ENCODE assay signal across 16 cellular contexts in genomic region chr2:9789371-9789770, GRCh38. TPM values are rescaled to one million over a fixed set of nuclear protein-coding genes. Genes with fewer than 3 reads are reported as not detected.
DNase-seq lines count a peak whose midpoint lies in the region; ATAC-seq and TF ChIP-seq lines count a peak whose summit lies in the region.
"Had no signal": no experiment of that assay in that cellular context is flagged by ENCODE, and none has a peak within 500 bp of the region (broad histone marks: within the 10 kb centered on the region; RNA-seq: fewer than 3 reads in every experiment).

No MANE protein-coding gene starts in this region.

- no peaks in the 10 kb centered on the region for H3K27me3 Mint-ChIP-seq in effector memory CD8-positive, alpha-beta T cell

- no peak overlapping the region for H3K4me3 Mint-ChIP-seq in effector memory CD8-positive, alpha-beta T cell
- H3K4me3 Mint-ChIP-seq: CD8-positive, alpha-beta T cell; H9 had no signal

- H3K27ac ChIP-seq in RWPE2 (ENCODE audit: poor library complexity, severe bottlenecking) (no peak overlapping the region), osteoblast (ENCODE audit: low read depth, low read length) (no peak overlapping the region)
- H3K27ac ChIP-seq: BLaER1 treated with 17β-estradiol and CSF1 and Interleukin-3, amounts not matched to agents 10 nM and 100 nM had no signal

- peak; percentile 33 for DNase-seq in Right ventricle myocardium superior
- no peak for DNase-seq in left cardiac atrium
- DNase-seq in RWPE2 (ENCODE audit: low spot score) = peak; percentile 47
- peak; percentile 64 for DNase-seq in left lobe of liver (ENCODE audit: low spot score)
- peak; percentile 52 for DNase-seq in osteoblast (ENCODE audit: insufficient read length, low spot score, missing footprints)
- DNase-seq in NCI-H2196 treated with DMSO at 0.1 percent for 48 hours (lab: John Stamatoyannopoulos, UW; ENCODE audit: unreplicated experiment) = no peak
- DNase-seq in effector memory CD8-positive, alpha-beta T cell = no peak
- DNase-seq: 8988T; CD8-positive, alpha-beta T cell; DMS 273 treated with DMSO at 0.1 percent for 48 hours; DMS53; DND-41; EL; H9 had no signal

- H3K4me1 ChIP-seq in RWPE2 (ENCODE audit: insufficient read depth, poor library complexity, severe bottlenecking) (no peaks in the 10 kb centered on the region), osteoblast (ENCODE audit: insufficient read depth, low read length) (no peaks in the 10 kb centered on the region)

- H3K9me3 ChIP-seq in RWPE2 (ENCODE audit: severe bottlenecking) = no peaks in the 10 kb centered on the region
- peaks cover 4% of the 10 kb centered on the region for H3K9me3 ChIP-seq in osteoblast (ENCODE audit: low read depth, low read length)

- no peaks in the 10 kb centered on the region for H3K79me2 ChIP-seq in osteoblast (ENCODE audit: insufficient read depth, low read length)

- H3K27me3 ChIP-seq in RWPE2 (ENCODE audit: insufficient read depth, poor library complexity, severe bottlenecking) (no peaks in the 10 kb centered on the region), osteoblast (ENCODE audit: insufficient read depth, low read length) (no peaks in the 10 kb centered on the region)

- H3K4me2 ChIP-seq in osteoblast (ENCODE audit: insufficient read depth, low read length) = no peak overlapping the region
- H3K4me2 ChIP-seq: BLaER1 treated with 17β-estradiol and CSF1 and Interleukin-3, amounts not matched to agents 10 nM and 100 nM had no signal

- H3K36me3 ChIP-seq in RWPE2 (ENCODE audit: low read depth) (no peaks in the 10 kb centered on the region), osteoblast (ENCODE audit: insufficient read depth, low read length) (no peaks in the 10 kb centered on the region)
- H3K36me3 ChIP-seq: BLaER1 treated with 17β-estradiol and CSF1 and Interleukin-3, amounts not matched to agents 10 nM and 100 nM had no signal

- no peak for ATAC-seq in Right ventricle myocardium superior (ENCODE audit: poor library complexity)
- ATAC-seq in left cardiac atrium = no peak
- no peak for ATAC-seq in RWPE2 (ENCODE audit: low read depth)
- peak; percentile 83 for ATAC-seq in left lobe of liver
- no peak for ATAC-seq in effector memory CD8-positive, alpha-beta T cell (replicated peaks)
- ATAC-seq: CD8-positive, alpha-beta T cell; GM12878 had no signal

- peaks cover 4% of the 10 kb centered on the region for H3K36me3 Mint-ChIP-seq in effector memory CD8-positive, alpha-beta T cell (ENCODE audit: insufficient read depth)
- H3K36me3 Mint-ChIP-seq: CD8-positive, alpha-beta T cell had no signal

- H3K27ac Mint-ChIP-seq in effector memory CD8-positive, alpha-beta T cell = no peak overlapping the region
- H3K27ac Mint-ChIP-seq: CD8-positive, alpha-beta T cell; H9 had no signal

- no peak for TF ChIP-seq CTCF in RWPE2 (IDR thresholded peaks at IDR 0.05; ENCODE audit: poor library complexity, severe bottlenecking)
- no peak for TF ChIP-seq CTCF in osteoblast (IDR thresholded peaks at IDR 0.05; ENCODE audit: extremely low read depth, low read depth, low read length)

- H3K9me3 Mint-ChIP-seq in effector memory CD8-positive, alpha-beta T cell = no peaks in the 10 kb centered on the region

- no peaks in the 10 kb centered on the region for H4K20me1 ChIP-seq in osteoblast (ENCODE audit: insufficient read depth, low read length)
- H4K20me1 ChIP-seq: BLaER1 treated with 17β-estradiol and CSF1 and Interleukin-3, amounts not matched to agents 10 nM and 100 nM had no signal

- peaks cover 0 to 9% of the 10 kb centered on the region in 2 donors for H3K4me1 Mint-ChIP-seq in effector memory CD8-positive, alpha-beta T cell (ENCODE audit: low read depth in 2 of 2)

- intact Hi-C loops in Right ventricle myocardium superior (cut with DNase I) (no loop called here), left cardiac atrium (cut with DNase I) (no loop called here)

- no peak overlapping the region for H2AFZ ChIP-seq in osteoblast (ENCODE audit: low read length)

- no peak overlapping the region for H3K4me3 ChIP-seq in RWPE2 (ENCODE audit: severe bottlenecking)
- no peak overlapping the region for H3K4me3 ChIP-seq in osteoblast (ENCODE audit: insufficient read depth, low read length)
- H3K4me3 ChIP-seq: BLaER1 treated with 17β-estradiol and CSF1 and Interleukin-3, amounts not matched to agents 10 nM and 100 nM; GM12878 had no signal

RNA-seq across cellular contexts. Expression of gene TAF1B, which starts 53.9 kb away (rescaled TPM):
- total RNA-seq in Right ventricle myocardium superior (6.1 TPM), left cardiac atrium (10 to 100 TPM in 1 of 2 donors, 1 to 10 TPM in 1; 8.1 to 11.0 TPM), left lobe of liver (5.7 TPM), osteoblast (36.5 and 41.3 TPM in 2 replicates)

Comparison
In these comparisons a context has a peak if more than half of its experiments do, and no peak if none do; other contexts are left out.
1. DNase-seq: peak in Right ventricle myocardium superior (single experiment), RWPE2 (single experiment), left lobe of liver (single experiment) and osteoblast (single experiment); none in left cardiac atrium (single experiment), NCI-H2196 treated with DMSO at 0.1 percent for 48 hours (single experiment) and effector memory CD8-positive, alpha-beta T cell (0 of 3).